Comparison of ENCODE assay signal across 13 cellular contexts in the genomic region with DNA sequence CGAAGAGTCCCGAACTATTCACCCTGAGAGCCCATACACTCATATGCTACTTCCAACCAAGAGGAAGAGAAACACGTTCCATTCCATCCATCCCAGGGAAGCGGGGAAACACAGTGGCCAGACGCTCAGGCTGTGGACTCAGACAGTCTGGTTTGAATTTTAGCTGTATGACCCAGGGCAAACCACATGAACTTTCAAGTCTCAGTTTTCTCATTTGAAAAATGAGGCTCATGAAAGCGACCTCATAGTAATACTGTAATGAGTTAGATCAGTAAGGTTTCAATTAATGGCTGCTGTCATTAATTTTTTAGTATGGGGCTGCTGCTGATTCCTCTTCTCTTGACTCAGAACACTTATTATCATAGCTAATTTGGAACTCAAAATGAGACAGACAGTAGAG.
DNase-seq lines count a peak whose midpoint lies in the region; ATAC-seq and TF ChIP-seq lines count a peak whose summit lies in the region.
"Had no signal": no experiment of that assay in that cellular context is flagged by ENCODE, and none has a peak within 500 bp of the region (broad histone marks: within the 10 kb centered on the region; RNA-seq: fewer than 3 reads in every experiment).

No MANE protein-coding gene starts in this region.

- no peaks in the 10 kb centered on the region for H3K36me3 ChIP-seq in MM.1S (replicated peaks; ENCODE audit: insufficient read depth, low read length)
- H3K36me3 ChIP-seq: prostate gland, uterus had no signal

- H3K4me3 ChIP-seq in GM12865 (ENCODE audit: low read depth, low read length) (no peak overlapping the region), MM.1S (ENCODE audit: low read length) (no peak overlapping the region)
- H3K4me3 ChIP-seq: PC-9, prostate gland, uterus had no signal

- H3K9me2 ChIP-seq in MM.1S (replicated peaks; ENCODE audit: insufficient read depth, low read length), result no peaks in the 10 kb centered on the region

- 0 out of 2 replicates have a peak, but pooled peaks cover 3% of the 10 kb centered on the region for H4K20me1 ChIP-seq in MM.1S (ENCODE audit: insufficient read depth, low read length)

- H3F3A ChIP-seq in MM.1S (ENCODE audit: insufficient read depth, low read length), result peaks cover 35% of the 10 kb centered on the region

- peaks cover 43% of the 10 kb centered on the region for H3K4me1 ChIP-seq in MM.1S (ENCODE audit: low read length)
- H3K4me1 ChIP-seq: foreskin keratinocyte, prostate gland, uterus had no signal

- TF ChIP-seq CTCF in GM12865 (IDR thresholded peaks at IDR 0.05; ENCODE audit: insufficient read depth, low read depth, low read length, missing control alignments) (no peak), GM20000 (IDR thresholded peaks at IDR 0.05; ENCODE audit: extremely low read depth, missing control alignments) (no peak), MM.1S (IDR thresholded peaks at IDR 0.05; ENCODE audit: low read length) (no peak)

- peak; percentile 61 for ATAC-seq in HG02885 (IDR thresholded peaks at IDR 0.05; ENCODE audit: poor library complexity, unreplicated experiment)
- ATAC-seq: foreskin keratinocyte had no signal

- no peak overlapping the region for H2AFZ ChIP-seq in MM.1S (ENCODE audit: low read length)
- H2AFZ ChIP-seq: PC-9 had no signal

- no peak overlapping the region for H3K9ac ChIP-seq in MM.1S (ENCODE audit: low read length)

- H3K27me3 ChIP-seq in MM.1S (replicated peaks; ENCODE audit: insufficient read depth, low read length), result peaks cover 70% of the 10 kb centered on the region
- H3K27me3 ChIP-seq: foreskin keratinocyte, uterus had no signal

- H3K9me3 ChIP-seq in MM.1S (replicated peaks; ENCODE audit: insufficient read depth, low read length), result no peaks in the 10 kb centered on the region
- H3K9me3 ChIP-seq: prostate gland, uterus had no signal

- H3K79me2 ChIP-seq in MM.1S (ENCODE audit: low read length), result no peaks in the 10 kb centered on the region

- peak; percentile 67 for DNase-seq in GM12865 (ENCODE audit: low read depth)
- DNase-seq in GM20000 (ENCODE audit: low spot score), result peak; percentile 27
- peak; percentile 59 for DNase-seq in MM.1S
- no peak for DNase-seq in DMS 273 treated with DMSO at 0.1 percent for 48 hours (lab: John Stamatoyannopoulos, UW)
- no peak for DNase-seq in NCI-H2107 (lab: John Stamatoyannopoulos, UW)
- DNase-seq in NCI-H1092 (lab: John Stamatoyannopoulos, UW), result no peak
- no peak for DNase-seq in activated CD4-positive, alpha-beta T cell treated with anti-CD3 and anti-CD28 coated beads for 4 hours
- DNase-seq: activated CD4-positive, alpha-beta T cell treated with anti-CD3 and anti-CD28 coated beads, Interleukin-2, amount 10 ng/mL, durations not matched to agents 7 days and 5 days; foreskin keratinocyte; PC-9; uterus had no signal

- H3K27ac ChIP-seq in MM.1S (ENCODE audit: low read length), result no peak overlapping the region
- H3K27ac ChIP-seq: foreskin keratinocyte, PC-9, prostate gland, uterus had no signal

- peak overlapping the region; percentile 39 for H3K4me2 ChIP-seq in MM.1S (ENCODE audit: low read depth, low read length)
- H3K4me2 ChIP-seq: PC-9 had no signal

Comparison
In these comparisons a context has a peak if more than half of its experiments do, and no peak if none do; other contexts are left out.
1. DNase-seq: peak in GM12865 (single experiment), GM20000 (single experiment) and MM.1S (single experiment); none in DMS 273 treated with DMSO at 0.1 percent for 48 hours (single experiment), NCI-H2107 (single experiment), NCI-H1092 (single experiment) and activated CD4-positive, alpha-beta T cell treated with anti-CD3 and anti-CD28 coated beads for 4 hours (0 of 2).